Comparison of ENCODE assay signal across 1 cellular context in genomic region chr19:2478756-2479555, GRCh38.
TF ChIP-seq lines count a peak whose summit lies in the region.

No MANE protein-coding gene starts in this region.

TF ChIP-seq in HEK293, 187 proteins besides CTCF, POLR2A, EP300 and RAD21 (continued from another document):
- no peak for TF ChIP-seq ZSCAN18 (tag by site-specific recombination; IDR thresholded peaks at IDR 0.05)
- no peak for TF ChIP-seq KLF7 (tag by site-specific recombination; IDR thresholded peaks at IDR 0.05; ENCODE audit: borderline replicate concordance)
- no peak for TF ChIP-seq ZNF341 (tag by site-specific recombination; IDR thresholded peaks at IDR 0.05; ENCODE audit: low read depth)
- no peak for TF ChIP-seq SP7 (tag by site-specific recombination; IDR thresholded peaks at IDR 0.05)
- no peak for TF ChIP-seq ZNF350 (tag by site-specific recombination; IDR thresholded peaks at IDR 0.05)
- no peak for TF ChIP-seq ZSCAN16 (tag by site-specific recombination; IDR thresholded peaks at IDR 0.05)
- no peak for TF ChIP-seq ZNF560 (tag by site-specific recombination; IDR thresholded peaks at IDR 0.05; ENCODE audit: borderline replicate concordance)
- no peak for TF ChIP-seq ZNF169 (tag by site-specific recombination; IDR thresholded peaks at IDR 0.05)
- TF ChIP-seq ZNF677 (tag by site-specific recombination; IDR thresholded peaks at IDR 0.05), result no peak
- no peak for TF ChIP-seq ZXDB (tag by site-specific recombination; IDR thresholded peaks at IDR 0.05)
- TF ChIP-seq KLF8 (tag by site-specific recombination; IDR thresholded peaks at IDR 0.05), result no peak
- no peak for TF ChIP-seq RBAK (tag by site-specific recombination; IDR thresholded peaks at IDR 0.05)
- no peak for TF ChIP-seq ZBTB26 (tag by site-specific recombination; optimal IDR thresholded peaks at IDR 0.05)
- TF ChIP-seq, protein P1, sequence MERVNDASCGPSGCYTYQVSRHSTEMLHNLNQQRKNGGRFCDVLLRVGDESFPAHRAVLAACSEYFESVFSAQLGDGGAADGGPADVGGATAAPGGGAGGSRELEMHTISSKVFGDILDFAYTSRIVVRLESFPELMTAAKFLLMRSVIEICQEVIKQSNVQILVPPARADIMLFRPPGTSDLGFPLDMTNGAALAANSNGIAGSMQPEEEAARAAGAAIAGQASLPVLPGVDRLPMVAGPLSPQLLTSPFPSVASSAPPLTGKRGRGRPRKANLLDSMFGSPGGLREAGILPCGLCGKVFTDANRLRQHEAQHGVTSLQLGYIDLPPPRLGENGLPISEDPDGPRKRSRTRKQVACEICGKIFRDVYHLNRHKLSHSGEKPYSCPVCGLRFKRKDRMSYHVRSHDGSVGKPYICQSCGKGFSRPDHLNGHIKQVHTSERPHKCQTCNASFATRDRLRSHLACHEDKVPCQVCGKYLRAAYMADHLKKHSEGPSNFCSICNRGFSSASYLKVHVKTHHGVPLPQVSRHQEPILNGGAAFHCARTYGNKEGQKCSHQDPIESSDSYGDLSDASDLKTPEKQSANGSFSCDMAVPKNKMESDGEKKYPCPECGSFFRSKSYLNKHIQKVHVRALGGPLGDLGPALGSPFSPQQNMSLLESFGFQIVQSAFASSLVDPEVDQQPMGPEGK (tag by site-specific recombination; IDR thresholded peaks at IDR 0.05), result peak; percentile 31; the same call in 1 of the 2 replicates
